In the genomic region with DNA sequence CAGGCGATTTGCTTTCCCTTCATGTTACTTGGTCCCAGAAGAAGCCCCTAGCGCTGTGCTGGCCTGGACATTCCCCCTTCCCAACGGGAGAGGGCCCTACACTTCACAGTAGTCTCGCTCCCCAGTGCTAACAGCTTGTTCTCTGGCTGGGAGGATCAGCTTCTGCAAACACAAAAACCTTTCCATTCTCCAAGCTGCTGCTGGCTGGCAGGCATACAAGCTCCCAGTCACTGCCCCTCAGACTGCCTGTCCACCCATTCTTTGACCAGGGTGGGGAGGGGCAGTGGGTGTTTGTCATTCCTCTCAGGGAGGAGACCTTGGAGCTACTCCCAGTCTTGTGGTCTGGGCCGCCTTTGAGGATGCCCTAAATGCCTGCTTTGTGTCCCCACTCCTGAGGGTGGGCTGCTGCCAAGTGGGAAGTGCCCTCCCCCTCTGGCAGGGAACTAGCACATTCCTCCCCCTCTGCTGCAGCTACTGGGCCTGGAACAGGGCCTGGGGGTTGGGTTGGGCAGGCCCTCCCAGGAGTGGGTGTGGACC, we compare ENCODE assay signal across 1 cellular context.
TF ChIP-seq lines count a peak whose summit lies in the region.

No MANE protein-coding gene starts in this region.

TF ChIP-seq in HepG2, 621 proteins besides CTCF, POLR2A, EP300 and RAD21:
- TF ChIP-seq SKI (IDR thresholded peaks at IDR 0.05; ENCODE audit: partially characterized antibody), result no peak
- no peak for TF ChIP-seq ZNF747 (CRISPR knock-in tag; IDR thresholded peaks at IDR 0.05; ENCODE audit: borderline replicate concordance)
- TF ChIP-seq CCDC6 (CRISPR knock-in tag; IDR thresholded peaks at IDR 0.05), result no peak
- TF ChIP-seq, protein P1, sequence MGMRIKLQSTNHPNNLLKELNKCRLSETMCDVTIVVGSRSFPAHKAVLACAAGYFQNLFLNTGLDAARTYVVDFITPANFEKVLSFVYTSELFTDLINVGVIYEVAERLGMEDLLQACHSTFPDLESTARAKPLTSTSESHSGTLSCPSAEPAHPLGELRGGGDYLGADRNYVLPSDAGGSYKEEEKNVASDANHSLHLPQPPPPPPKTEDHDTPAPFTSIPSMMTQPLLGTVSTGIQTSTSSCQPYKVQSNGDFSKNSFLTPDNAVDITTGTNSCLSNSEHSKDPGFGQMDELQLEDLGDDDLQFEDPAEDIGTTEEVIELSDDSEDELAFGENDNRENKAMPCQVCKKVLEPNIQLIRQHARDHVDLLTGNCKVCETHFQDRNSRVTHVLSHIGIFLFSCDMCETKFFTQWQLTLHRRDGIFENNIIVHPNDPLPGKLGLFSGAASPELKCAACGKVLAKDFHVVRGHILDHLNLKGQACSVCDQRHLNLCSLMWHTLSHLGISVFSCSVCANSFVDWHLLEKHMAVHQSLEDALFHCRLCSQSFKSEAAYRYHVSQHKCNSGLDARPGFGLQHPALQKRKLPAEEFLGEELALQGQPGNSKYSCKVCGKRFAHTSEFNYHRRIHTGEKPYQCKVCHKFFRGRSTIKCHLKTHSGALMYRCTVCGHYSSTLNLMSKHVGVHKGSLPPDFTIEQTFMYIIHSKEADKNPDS (CRISPR knock-in tag; IDR thresholded peaks at IDR 0.05), result no peak
- no peak for TF ChIP-seq MTF2 (CRISPR knock-in tag; IDR thresholded peaks at IDR 0.05; ENCODE audit: borderline replicate concordance)
- no peak for TF ChIP-seq ZNF883 (CRISPR knock-in tag; IDR thresholded peaks at IDR 0.05; ENCODE audit: not compliant biosample characterization)
- TF ChIP-seq ETV5 (CRISPR knock-in tag; IDR thresholded peaks at IDR 0.05; ENCODE audit: borderline replicate concordance), result no peak
- peak; percentile 57; the same call in 1 of the 2 replicates for TF ChIP-seq MIER2 (CRISPR knock-in tag; IDR thresholded peaks at IDR 0.05)
- TF ChIP-seq, protein P2, sequence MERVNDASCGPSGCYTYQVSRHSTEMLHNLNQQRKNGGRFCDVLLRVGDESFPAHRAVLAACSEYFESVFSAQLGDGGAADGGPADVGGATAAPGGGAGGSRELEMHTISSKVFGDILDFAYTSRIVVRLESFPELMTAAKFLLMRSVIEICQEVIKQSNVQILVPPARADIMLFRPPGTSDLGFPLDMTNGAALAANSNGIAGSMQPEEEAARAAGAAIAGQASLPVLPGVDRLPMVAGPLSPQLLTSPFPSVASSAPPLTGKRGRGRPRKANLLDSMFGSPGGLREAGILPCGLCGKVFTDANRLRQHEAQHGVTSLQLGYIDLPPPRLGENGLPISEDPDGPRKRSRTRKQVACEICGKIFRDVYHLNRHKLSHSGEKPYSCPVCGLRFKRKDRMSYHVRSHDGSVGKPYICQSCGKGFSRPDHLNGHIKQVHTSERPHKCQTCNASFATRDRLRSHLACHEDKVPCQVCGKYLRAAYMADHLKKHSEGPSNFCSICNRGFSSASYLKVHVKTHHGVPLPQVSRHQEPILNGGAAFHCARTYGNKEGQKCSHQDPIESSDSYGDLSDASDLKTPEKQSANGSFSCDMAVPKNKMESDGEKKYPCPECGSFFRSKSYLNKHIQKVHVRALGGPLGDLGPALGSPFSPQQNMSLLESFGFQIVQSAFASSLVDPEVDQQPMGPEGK (CRISPR knock-in tag; IDR thresholded peaks at IDR 0.05), result peak; percentile 45; the same call in 1 of the 2 replicates
- TF ChIP-seq, protein P3, sequence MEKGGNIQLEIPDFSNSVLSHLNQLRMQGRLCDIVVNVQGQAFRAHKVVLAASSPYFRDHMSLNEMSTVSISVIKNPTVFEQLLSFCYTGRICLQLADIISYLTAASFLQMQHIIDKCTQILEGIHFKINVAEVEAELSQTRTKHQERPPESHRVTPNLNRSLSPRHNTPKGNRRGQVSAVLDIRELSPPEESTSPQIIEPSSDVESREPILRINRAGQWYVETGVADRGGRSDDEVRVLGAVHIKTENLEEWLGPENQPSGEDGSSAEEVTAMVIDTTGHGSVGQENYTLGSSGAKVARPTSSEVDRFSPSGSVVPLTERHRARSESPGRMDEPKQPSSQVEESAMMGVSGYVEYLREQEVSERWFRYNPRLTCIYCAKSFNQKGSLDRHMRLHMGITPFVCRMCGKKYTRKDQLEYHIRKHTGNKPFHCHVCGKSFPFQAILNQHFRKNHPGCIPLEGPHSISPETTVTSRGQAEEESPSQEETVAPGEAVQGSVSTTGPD (CRISPR knock-in tag; IDR thresholded peaks at IDR 0.05), result no peak
- no peak for TF ChIP-seq SOX6 (IDR thresholded peaks at IDR 0.05)
- 0 out of 2 replicates have a peak, but pooled peaks have one; percentile 28 for TF ChIP-seq SOX6 (CRISPR knock-in tag; IDR thresholded peaks at IDR 0.05)
- 0 out of 2 replicates have a peak, but pooled peaks have one; percentile 8 for TF ChIP-seq ZNF776 (CRISPR knock-in tag; IDR thresholded peaks at IDR 0.05)
- TF ChIP-seq ZBTB7B (CRISPR knock-in tag; IDR thresholded peaks at IDR 0.05), result peak; percentile 28; the same call in 1 of the 2 replicates
- TF ChIP-seq HNRNPL (IDR thresholded peaks at IDR 0.05; ENCODE audit: low read depth, low read length), result 0 out of 2 replicates have a peak, but pooled peaks have one; percentile 44
- TF ChIP-seq, protein P4, sequence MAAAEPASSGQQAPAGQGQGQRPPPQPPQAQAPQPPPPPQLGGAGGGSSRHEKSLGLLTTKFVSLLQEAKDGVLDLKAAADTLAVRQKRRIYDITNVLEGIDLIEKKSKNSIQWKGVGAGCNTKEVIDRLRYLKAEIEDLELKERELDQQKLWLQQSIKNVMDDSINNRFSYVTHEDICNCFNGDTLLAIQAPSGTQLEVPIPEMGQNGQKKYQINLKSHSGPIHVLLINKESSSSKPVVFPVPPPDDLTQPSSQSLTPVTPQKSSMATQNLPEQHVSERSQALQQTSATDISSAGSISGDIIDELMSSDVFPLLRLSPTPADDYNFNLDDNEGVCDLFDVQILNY (CRISPR knock-in tag; conservative IDR thresholded peaks at IDR 0.05), result no peak
- peak; percentile 39; the same call in 1 of the 2 replicates for TF ChIP-seq SMC3 (IDR thresholded peaks at IDR 0.05; ENCODE audit: low read length)
- peak; percentile 66 for TF ChIP-seq STAG1 (CRISPR knock-in tag; IDR thresholded peaks at IDR 0.05)
- TF ChIP-seq, protein P5, sequence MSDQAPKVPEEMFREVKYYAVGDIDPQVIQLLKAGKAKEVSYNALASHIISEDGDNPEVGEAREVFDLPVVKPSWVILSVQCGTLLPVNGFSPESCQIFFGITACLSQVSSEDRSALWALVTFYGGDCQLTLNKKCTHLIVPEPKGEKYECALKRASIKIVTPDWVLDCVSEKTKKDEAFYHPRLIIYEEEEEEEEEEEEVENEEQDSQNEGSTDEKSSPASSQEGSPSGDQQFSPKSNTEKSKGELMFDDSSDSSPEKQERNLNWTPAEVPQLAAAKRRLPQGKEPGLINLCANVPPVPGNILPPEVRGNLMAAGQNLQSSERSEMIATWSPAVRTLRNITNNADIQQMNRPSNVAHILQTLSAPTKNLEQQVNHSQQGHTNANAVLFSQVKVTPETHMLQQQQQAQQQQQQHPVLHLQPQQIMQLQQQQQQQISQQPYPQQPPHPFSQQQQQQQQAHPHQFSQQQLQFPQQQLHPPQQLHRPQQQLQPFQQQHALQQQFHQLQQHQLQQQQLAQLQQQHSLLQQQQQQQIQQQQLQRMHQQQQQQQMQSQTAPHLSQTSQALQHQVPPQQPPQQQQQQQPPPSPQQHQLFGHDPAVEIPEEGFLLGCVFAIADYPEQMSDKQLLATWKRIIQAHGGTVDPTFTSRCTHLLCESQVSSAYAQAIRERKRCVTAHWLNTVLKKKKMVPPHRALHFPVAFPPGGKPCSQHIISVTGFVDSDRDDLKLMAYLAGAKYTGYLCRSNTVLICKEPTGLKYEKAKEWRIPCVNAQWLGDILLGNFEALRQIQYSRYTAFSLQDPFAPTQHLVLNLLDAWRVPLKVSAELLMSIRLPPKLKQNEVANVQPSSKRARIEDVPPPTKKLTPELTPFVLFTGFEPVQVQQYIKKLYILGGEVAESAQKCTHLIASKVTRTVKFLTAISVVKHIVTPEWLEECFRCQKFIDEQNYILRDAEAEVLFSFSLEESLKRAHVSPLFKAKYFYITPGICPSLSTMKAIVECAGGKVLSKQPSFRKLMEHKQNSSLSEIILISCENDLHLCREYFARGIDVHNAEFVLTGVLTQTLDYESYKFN (CRISPR knock-in tag; conservative IDR thresholded peaks at IDR 0.05), result no peak
- no peak for TF ChIP-seq ZNF496 (CRISPR knock-in tag; IDR thresholded peaks at IDR 0.05; ENCODE audit: insufficient replicate concordance)
- TF ChIP-seq SOX13 (IDR thresholded peaks at IDR 0.05), result no peak
- TF ChIP-seq SOX13 (CRISPR knock-in tag; conservative IDR thresholded peaks at IDR 0.05 in 1 of 2, IDR thresholded peaks at IDR 0.05 in 1 of 2), result 0 out of 4 replicates have a peak, but pooled peaks of 1 of the 2 experiments have one; percentile 3
- no peak for TF ChIP-seq HOXD1 (CRISPR knock-in tag; IDR thresholded peaks at IDR 0.05)
- TF ChIP-seq FOXO1 (CRISPR knock-in tag; IDR thresholded peaks at IDR 0.05), result no peak
- TF ChIP-seq, protein P6, sequence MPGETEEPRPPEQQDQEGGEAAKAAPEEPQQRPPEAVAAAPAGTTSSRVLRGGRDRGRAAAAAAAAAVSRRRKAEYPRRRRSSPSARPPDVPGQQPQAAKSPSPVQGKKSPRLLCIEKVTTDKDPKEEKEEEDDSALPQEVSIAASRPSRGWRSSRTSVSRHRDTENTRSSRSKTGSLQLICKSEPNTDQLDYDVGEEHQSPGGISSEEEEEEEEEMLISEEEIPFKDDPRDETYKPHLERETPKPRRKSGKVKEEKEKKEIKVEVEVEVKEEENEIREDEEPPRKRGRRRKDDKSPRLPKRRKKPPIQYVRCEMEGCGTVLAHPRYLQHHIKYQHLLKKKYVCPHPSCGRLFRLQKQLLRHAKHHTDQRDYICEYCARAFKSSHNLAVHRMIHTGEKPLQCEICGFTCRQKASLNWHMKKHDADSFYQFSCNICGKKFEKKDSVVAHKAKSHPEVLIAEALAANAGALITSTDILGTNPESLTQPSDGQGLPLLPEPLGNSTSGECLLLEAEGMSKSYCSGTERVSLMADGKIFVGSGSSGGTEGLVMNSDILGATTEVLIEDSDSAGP (CRISPR knock-in tag; IDR thresholded peaks at IDR 0.05; ENCODE audit: borderline replicate concordance), result peak; percentile 19; the same call in 1 of the 2 replicates
- TF ChIP-seq RXRA (CRISPR knock-in tag; IDR thresholded peaks at IDR 0.05), result 0 out of 2 replicates have a peak, but pooled peaks have one; percentile 14
